ENCODE assay signal across 1 cellular context in genomic region chr9:135948873-135949665, GRCh38.
TF ChIP-seq lines count a peak whose summit lies in the region.

No MANE protein-coding gene starts in this region.

TF ChIP-seq in HCT116, 20 proteins besides CTCF, POLR2A, EP300 and RAD21:
- TF ChIP-seq ELF1 (IDR thresholded peaks at IDR 0.05; ENCODE audit: borderline replicate concordance, low read depth) (no peak), SRF (IDR thresholded peaks at IDR 0.05; ENCODE audit: low read depth) (no peak), EZH2phosphoT487 (IDR thresholded peaks at IDR 0.05; ENCODE audit: borderline replicate concordance) (no peak), ZNF274 (IDR thresholded peaks at IDR 0.05; ENCODE audit: low read depth, low read length) (no peak), REST (IDR thresholded peaks at IDR 0.05; ENCODE audit: low read depth) (no peak), TCF7L2 (IDR thresholded peaks at IDR 0.05; ENCODE audit: borderline replicate concordance, extremely low read depth, insufficient read depth, insufficient read length) (no peak), EZH2 (IDR thresholded peaks at IDR 0.05) (no peak), CBX3 (IDR thresholded peaks at IDR 0.05; ENCODE audit: low read depth) (no peak), ZFX (IDR thresholded peaks at IDR 0.05) (no peak), JUND (IDR thresholded peaks at IDR 0.05) (no peak), FOSL1 (IDR thresholded peaks at IDR 0.05; ENCODE audit: low read depth) (no peak), CEBPB (IDR thresholded peaks at IDR 0.05; ENCODE audit: low read depth) (no peak)
- TF ChIP-seq, protein P1, sequence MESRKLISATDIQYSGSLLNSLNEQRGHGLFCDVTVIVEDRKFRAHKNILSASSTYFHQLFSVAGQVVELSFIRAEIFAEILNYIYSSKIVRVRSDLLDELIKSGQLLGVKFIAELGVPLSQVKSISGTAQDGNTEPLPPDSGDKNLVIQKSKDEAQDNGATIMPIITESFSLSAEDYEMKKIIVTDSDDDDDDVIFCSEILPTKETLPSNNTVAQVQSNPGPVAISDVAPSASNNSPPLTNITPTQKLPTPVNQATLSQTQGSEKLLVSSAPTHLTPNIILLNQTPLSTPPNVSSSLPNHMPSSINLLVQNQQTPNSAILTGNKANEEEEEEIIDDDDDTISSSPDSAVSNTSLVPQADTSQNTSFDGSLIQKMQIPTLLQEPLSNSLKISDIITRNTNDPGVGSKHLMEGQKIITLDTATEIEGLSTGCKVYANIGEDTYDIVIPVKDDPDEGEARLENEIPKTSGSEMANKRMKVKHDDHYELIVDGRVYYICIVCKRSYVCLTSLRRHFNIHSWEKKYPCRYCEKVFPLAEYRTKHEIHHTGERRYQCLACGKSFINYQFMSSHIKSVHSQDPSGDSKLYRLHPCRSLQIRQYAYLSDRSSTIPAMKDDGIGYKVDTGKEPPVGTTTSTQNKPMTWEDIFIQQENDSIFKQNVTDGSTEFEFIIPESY (IDR thresholded peaks at IDR 0.05; ENCODE audit: extremely low read depth, insufficient replicate concordance, low read length), result no peak
- TF ChIP-seq, protein P2, sequence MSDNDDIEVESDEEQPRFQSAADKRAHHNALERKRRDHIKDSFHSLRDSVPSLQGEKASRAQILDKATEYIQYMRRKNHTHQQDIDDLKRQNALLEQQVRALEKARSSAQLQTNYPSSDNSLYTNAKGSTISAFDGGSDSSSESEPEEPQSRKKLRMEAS (IDR thresholded peaks at IDR 0.05), result no peak
- TF ChIP-seq, protein P3, sequence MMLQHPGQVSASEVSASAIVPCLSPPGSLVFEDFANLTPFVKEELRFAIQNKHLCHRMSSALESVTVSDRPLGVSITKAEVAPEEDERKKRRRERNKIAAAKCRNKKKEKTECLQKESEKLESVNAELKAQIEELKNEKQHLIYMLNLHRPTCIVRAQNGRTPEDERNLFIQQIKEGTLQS (IDR thresholded peaks at IDR 0.05), result no peak
TF ChIP-seq in HCT116: peak in this region for 0.
